1 cellular context compared by ENCODE assay signal in the genomic region with DNA sequence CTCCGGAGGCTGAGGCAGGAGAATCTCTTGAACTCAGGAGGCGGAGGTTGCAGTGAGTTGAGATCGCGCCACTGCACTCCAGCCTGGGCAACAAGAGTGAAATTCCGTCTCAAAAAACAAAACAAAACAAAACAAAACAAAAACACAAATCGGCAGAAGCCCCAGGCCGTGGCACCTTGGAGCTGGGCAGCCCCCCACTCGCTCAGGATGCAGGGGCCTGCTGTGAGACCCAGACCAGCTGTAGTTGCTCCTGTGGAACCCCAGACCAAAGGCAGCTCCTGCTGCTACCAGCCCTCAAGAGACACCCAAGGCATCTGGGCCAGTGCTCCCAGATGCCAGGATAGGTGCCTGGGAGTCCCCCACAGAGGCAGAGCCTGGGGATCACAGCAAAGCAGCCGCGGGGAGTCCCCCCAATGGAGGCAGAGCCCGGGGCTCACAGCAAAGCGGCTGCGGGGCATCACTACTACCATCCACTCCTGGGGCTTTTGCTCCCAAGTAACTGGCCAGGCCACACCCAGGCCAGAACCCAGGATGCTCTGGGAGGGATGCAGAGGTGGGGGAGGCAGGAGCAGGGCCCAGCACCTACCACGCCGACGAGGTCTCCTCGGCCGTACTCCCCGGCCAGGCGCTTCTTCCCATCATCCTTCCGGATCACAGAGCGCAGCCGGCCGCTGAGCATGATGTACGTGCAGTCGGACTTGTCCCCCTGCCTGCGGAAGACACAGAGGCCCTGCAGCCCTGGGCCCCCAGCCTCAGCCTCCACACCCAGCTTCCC.
TF ChIP-seq lines count a peak whose summit lies in the region.

No MANE protein-coding gene starts in this region.

TF ChIP-seq in H1, 55 proteins besides CTCF, POLR2A, EP300 and RAD21:
- TF ChIP-seq JUND (IDR thresholded peaks at IDR 0.05; ENCODE audit: low read length) (no peak), SRF (IDR thresholded peaks at IDR 0.05; ENCODE audit: low read depth, low read length) (no peak), EGR1 (IDR thresholded peaks at IDR 0.05; ENCODE audit: borderline replicate concordance, low read depth, low read length) (no peak), TAF1 (IDR thresholded peaks at IDR 0.05; ENCODE audit: low read depth, low read length) (no peak), KDM5A (IDR thresholded peaks at IDR 0.05; ENCODE audit: low read length) (no peak)
- TF ChIP-seq, protein P1, sequence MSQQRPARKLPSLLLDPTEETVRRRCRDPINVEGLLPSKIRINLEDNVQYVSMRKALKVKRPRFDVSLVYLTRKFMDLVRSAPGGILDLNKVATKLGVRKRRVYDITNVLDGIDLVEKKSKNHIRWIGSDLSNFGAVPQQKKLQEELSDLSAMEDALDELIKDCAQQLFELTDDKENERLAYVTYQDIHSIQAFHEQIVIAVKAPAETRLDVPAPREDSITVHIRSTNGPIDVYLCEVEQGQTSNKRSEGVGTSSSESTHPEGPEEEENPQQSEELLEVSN (IDR thresholded peaks at IDR 0.05) = no peak
